ENCODE assay signal across 21 cellular contexts in genomic region chr6:115573866-115574265, GRCh38.
"Had no signal": no experiment of that assay in that cellular context is flagged by ENCODE, and none has a peak within 500 bp of the region (broad histone marks: within the 10 kb centered on the region; RNA-seq: fewer than 3 reads in every experiment).

No MANE protein-coding gene starts in this region.

- FAIRE-seq: HepG2, K562, RCC 7860 had no signal

- H3K4me3 ChIP-seq: K562 had no signal

- H3K9ac ChIP-seq: KMS-11, SK-N-SH had no signal

- H3K9me3 ChIP-seq: SK-N-SH had no signal

- H3K27ac ChIP-seq: KMS-11 had no signal

- DNase-seq: Kasumi-1, MM.1S, NCI-H1092 treated with DMSO at 0.1 percent for 48 hours, NCI-H1436, NCI-H187, NCI-H2029, NCI-H2081 treated with DMSO at 0.1 percent for 48 hours, NCI-H2171, NCI-H226, NCI-H446, NCI-H510A, NCI-H524 treated with DMSO at 0.1 percent for 48 hours, NCI-H69, NCI-H774, Right ventricle myocardium superior, RPMI8226, SK-N-SH had no signal

- H3K4me2 ChIP-seq: KMS-11, SK-N-SH had no signal
